16 cellular contexts compared by ENCODE assay signal in the genomic region with DNA sequence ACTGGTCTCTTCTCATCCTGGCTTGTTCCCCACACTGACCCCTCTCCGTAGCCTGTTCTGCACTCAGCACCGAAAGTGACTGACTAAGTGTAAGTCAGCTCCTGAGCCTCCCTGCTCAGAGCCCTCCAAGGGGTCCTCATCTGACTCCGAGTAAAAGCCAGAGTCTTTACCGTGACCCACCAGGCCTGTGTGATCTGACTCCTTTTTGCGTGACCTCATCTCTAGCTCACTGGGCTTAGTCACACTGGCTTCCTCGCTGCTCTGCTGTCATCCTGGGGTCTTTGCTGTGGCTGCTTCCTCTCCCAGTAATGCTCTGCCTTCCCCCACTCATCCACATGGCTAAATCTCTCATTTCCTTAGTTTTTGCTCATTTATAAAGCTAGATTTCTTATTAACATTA.
A peak's percentile ranks its signal among the peaks of the same experiment; 100 is the strongest.
DNase-seq lines count a peak whose midpoint lies in the region; TF ChIP-seq lines count a peak whose summit lies in the region.
"Had no signal": no experiment of that assay in that cellular context is flagged by ENCODE, and none has a peak within 500 bp of the region (broad histone marks: within the 10 kb centered on the region; RNA-seq: fewer than 3 reads in every experiment).

No MANE protein-coding gene starts in this region.

- TF ChIP-seq CTCF in chondrocyte (IDR thresholded peaks at IDR 0.05) (no peak), neural crest cell (conservative IDR thresholded peaks at IDR 0.05) (no peak), left ventricle myocardium inferior (IDR thresholded peaks at IDR 0.05; ENCODE audit: borderline replicate concordance) (no peak)

- peaks cover 21% of the 10 kb centered on the region for H3K4me1 ChIP-seq in left ventricle myocardium inferior

- no peak overlapping the region for H3K4me3 ChIP-seq in left ventricle myocardium inferior

- H3K27me3 Mint-ChIP-seq in chondrocyte (ENCODE audit: low read depth) (no peaks in the 10 kb centered on the region), neural crest cell (ENCODE audit: low read depth) (no peaks in the 10 kb centered on the region)

- H3K27me3 ChIP-seq in left ventricle myocardium inferior (ENCODE audit: low read depth): no peaks in the 10 kb centered on the region

- no peak overlapping the region for H3K27ac ChIP-seq in left ventricle myocardium inferior (replicated peaks)

- peak; percentile 36 for DNase-seq in NCI-H1092 treated with DMSO at 0.1 percent for 48 hours (lab: John Stamatoyannopoulos, UW)
- no peak for DNase-seq in NCI-H1092 (lab: John Stamatoyannopoulos, UW)
- peak; percentile 78 for DNase-seq in NCI-H69 (lab: John Stamatoyannopoulos, UW)
- DNase-seq in chondrocyte (ENCODE audit: low spot score): no peak
- DNase-seq in neural crest cell (ENCODE audit: low read depth, low spot score): no peak
- no peak for DNase-seq in NCI-H1048 (lab: John Stamatoyannopoulos, UW)
- no peak for DNase-seq in OCI-M1 (lab: John Stamatoyannopoulos, UW)
- no peak for DNase-seq in left ventricle myocardium inferior
- DNase-seq: activated CD4-positive, alpha-beta T cell treated with anti-CD3 and anti-CD28 coated beads, Interleukin-2, amount 50 U/mL, for 1 hour; aorta; COR-L47; NCI-H446; occipital lobe; RPMI8226; small intestine had no signal

- peaks cover 24% of the 10 kb centered on the region for H3K4me1 Mint-ChIP-seq in chondrocyte (ENCODE audit: low read depth)
- H3K4me1 Mint-ChIP-seq in neural crest cell: peaks cover 45% of the 10 kb centered on the region

- H3K4me3 Mint-ChIP-seq in chondrocyte (ENCODE audit: unreplicated experiment): no peak overlapping the region
- H3K4me3 Mint-ChIP-seq in neural crest cell: peak overlapping the region; percentile 3
- H3K4me3 Mint-ChIP-seq: activated T-helper 1 cell treated with anti-CD3 and anti-CD28 coated beads, Interleukin-12 subunit alpha, Interleukin-12 subunit beta, Interleukin-2, Interleukin-4 antibody, amounts not matched to agents 30 ng/mL and 10 ng/mL and 1 ng/mL, durations not matched to agents 14 hours and 24 hours and 36 hours had no signal

- peaks cover 6% of the 10 kb centered on the region for H3K36me3 Mint-ChIP-seq in chondrocyte (ENCODE audit: low read depth)
- H3K36me3 Mint-ChIP-seq in neural crest cell (ENCODE audit: low read depth): peaks cover 3% of the 10 kb centered on the region

- H3K9me3 ChIP-seq in left ventricle myocardium inferior (replicated peaks): no peaks in the 10 kb centered on the region

- H3K27ac Mint-ChIP-seq in chondrocyte (ENCODE audit: unreplicated experiment) (peak overlapping the region; percentile 68), neural crest cell (ENCODE audit: unreplicated experiment) (peak overlapping the region; percentile 50)
- H3K27ac Mint-ChIP-seq: activated T-helper 1 cell treated with anti-CD3 and anti-CD28 coated beads, Interleukin-12 subunit alpha, Interleukin-12 subunit beta, Interleukin-2, Interleukin-4 antibody, amounts not matched to agents 30 ng/mL and 10 ng/mL and 1 ng/mL, durations not matched to agents 14 hours and 24 hours and 36 hours had no signal

- H3K36me3 ChIP-seq in left ventricle myocardium inferior: no peaks in the 10 kb centered on the region

- intact Hi-C loops in left ventricle myocardium inferior (cut with micrococcal nuclease): no loop called here

- H3K9me3 Mint-ChIP-seq in chondrocyte (ENCODE audit: low read depth) (no peaks in the 10 kb centered on the region), neural crest cell (peaks cover 4% of the 10 kb centered on the region)

Comparison
In these comparisons a context has a peak if more than half of its experiments do, and no peak if none do; other contexts are left out.
1. DNase-seq: peak in NCI-H1092 treated with DMSO at 0.1 percent for 48 hours (single experiment) and NCI-H69 (single experiment); none in NCI-H1092 (single experiment), chondrocyte (single experiment), neural crest cell (single experiment), NCI-H1048 (single experiment), OCI-M1 (single experiment) and left ventricle myocardium inferior (single experiment).